Comparison of ENCODE assay signal across 3 cellular contexts in the genomic region with DNA sequence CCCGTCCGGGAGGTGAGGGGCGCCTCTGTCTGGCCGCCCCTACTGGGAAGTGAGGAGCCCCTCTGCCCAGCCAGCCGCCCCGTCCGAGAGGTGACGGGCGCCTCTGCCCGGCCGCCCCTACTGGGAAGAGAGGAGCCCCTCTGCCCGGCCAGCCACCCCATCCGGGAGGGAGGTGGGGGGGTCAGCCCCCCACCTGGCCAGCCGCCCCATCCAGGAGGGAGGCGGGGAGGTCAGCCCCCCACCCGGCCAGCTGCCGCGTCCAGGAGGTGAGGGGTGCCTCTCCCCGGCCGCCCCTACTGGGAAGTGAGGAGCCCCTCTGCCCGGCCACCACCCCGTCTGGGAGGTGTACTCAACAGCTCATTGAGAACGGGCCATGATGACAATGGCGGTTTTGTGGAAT. TPM values are rescaled to one million over a fixed set of nuclear protein-coding genes. Genes with fewer than 3 reads are reported as not detected.
"Had no signal": no experiment of that assay in that cellular context is flagged by ENCODE, and none has a peak within 500 bp of the region (broad histone marks: within the 10 kb centered on the region; RNA-seq: fewer than 3 reads in every experiment).

No MANE protein-coding gene starts in this region.

RNA-seq across cellular contexts. Expression of a gene that starts 31.7 kb away (rescaled TPM):
- total RNA-seq: temporal lobe, upper lobe of right lung, uterus had no signal
